Comparison of ENCODE assay signal across 22 cellular contexts in genomic region chr13:88031980-88032562, GRCh38.
A peak's percentile ranks its signal among the peaks of the same experiment; 100 is the strongest.
DNase-seq lines count a peak whose midpoint lies in the region; ATAC-seq and TF ChIP-seq lines count a peak whose summit lies in the region.
"Had no signal": no experiment of that assay in that cellular context is flagged by ENCODE, and none has a peak within 500 bp of the region (broad histone marks: within the 10 kb centered on the region; RNA-seq: fewer than 3 reads in every experiment).

No MANE protein-coding gene starts in this region.

- H3K9me3 Mint-ChIP-seq in activated naive CD4-positive, alpha-beta T cell treated with anti-CD3 and anti-CD28 coated beads, Interleukin-2, amount 50 U/mL, for 72 hours, result peaks cover 0 to 3% of the 10 kb centered on the region in 2 donors
- H3K9me3 Mint-ChIP-seq: activated T-cell treated with anti-CD3 and anti-CD28 coated beads, Interleukin-2, amount 50 U/mL, for 4 hours; natural killer cell treated with Interleukin-12 subunit alpha and Interleukin-12 subunit beta and Interleukin-15 and Interleukin-18, amount 100 ng/mL, for 72 hours had no signal

- DNase-seq in HS-5 (ENCODE audit: low read depth), result peak; percentile 49
- no peak for DNase-seq in RWPE2 (ENCODE audit: low spot score)
- DNase-seq in fibroblast of mammary gland (ENCODE audit: low read depth), result peak; percentile 50
- no peak for DNase-seq in activated naive CD4-positive, alpha-beta T cell treated with anti-CD3 and anti-CD28 coated beads, Interleukin-2, amount 50 U/mL, for 72 hours (ENCODE audit: low spot score in 2 of 2)
- no peak for DNase-seq in stimulated activated CD4-positive, alpha-beta T cell treated with anti-CD3 and anti-CD28 coated beads, Interleukin-2, amount 100 ng/mL, for 24 hours
- DNase-seq in NCI-H748 (lab: John Stamatoyannopoulos, UW; ENCODE audit: unreplicated experiment), result no peak
- no peak for DNase-seq in NCI-H1436 (lab: John Stamatoyannopoulos, UW)
- DNase-seq: activated CD8-positive, alpha-beta T cell treated with anti-CD3 and anti-CD28 coated beads, Interleukin-2, amount 10 ng/mL, durations not matched to agents 7 days and 5 days; activated T-cell treated with anti-CD3 and anti-CD28 coated beads, Interleukin-2, amount 50 U/mL, for 4 hours; heart right ventricle; islet precursor cell; MM.1S; NCI-H526; psoas muscle; SJCRH30; T-helper 2 cell had no signal

- TF ChIP-seq CTCF in RWPE2 (IDR thresholded peaks at IDR 0.05; ENCODE audit: poor library complexity, severe bottlenecking) (no peak), fibroblast of mammary gland (conservative IDR thresholded peaks at IDR 0.05; ENCODE audit: control insufficient read depth, insufficient read depth, low read depth, low read length) (no peak)

- no peaks in the 10 kb centered on the region for H3K36me3 Mint-ChIP-seq in activated naive CD4-positive, alpha-beta T cell treated with anti-CD3 and anti-CD28 coated beads, Interleukin-2, amount 50 U/mL, for 72 hours
- H3K36me3 Mint-ChIP-seq: activated naive CD8-positive, alpha-beta T cell; natural killer cell treated with Interleukin-12 subunit alpha and Interleukin-12 subunit beta and Interleukin-15 and Interleukin-18, amount 100 ng/mL, for 72 hours had no signal

- peak overlapping the region; percentile 51 for H3K27ac ChIP-seq in RWPE2 (ENCODE audit: poor library complexity, severe bottlenecking)
- H3K27ac ChIP-seq: BLaER1, cardiac muscle cell, heart right ventricle, psoas muscle, SJCRH30 had no signal

- H3K27me3 ChIP-seq in RWPE2 (ENCODE audit: insufficient read depth, poor library complexity, severe bottlenecking), result no peaks in the 10 kb centered on the region
- H3K27me3 ChIP-seq: BLaER1, cardiac muscle cell, heart right ventricle, SJCRH30 had no signal

- no peaks in the 10 kb centered on the region for H3K36me3 ChIP-seq in RWPE2 (ENCODE audit: low read depth)
- H3K36me3 ChIP-seq: BLaER1, cardiac muscle cell, heart right ventricle, SJCRH30 had no signal

- H3K9me3 ChIP-seq in RWPE2 (ENCODE audit: severe bottlenecking), result no peaks in the 10 kb centered on the region
- H3K9me3 ChIP-seq: BLaER1, heart right ventricle, psoas muscle, SJCRH30 had no signal

- H3K27ac Mint-ChIP-seq in activated naive CD4-positive, alpha-beta T cell treated with anti-CD3 and anti-CD28 coated beads, Interleukin-2, amount 50 U/mL, for 72 hours, result no peak overlapping the region
- H3K27ac Mint-ChIP-seq: activated CD8-positive, alpha-beta T cell treated with anti-CD3 and anti-CD28 coated beads, Interleukin-2, amount 10 ng/mL, durations not matched to agents 7 days and 5 days; activated naive CD8-positive, alpha-beta T cell; natural killer cell treated with Interleukin-12 subunit alpha and Interleukin-12 subunit beta and Interleukin-15 and Interleukin-18, amount 100 ng/mL, for 72 hours had no signal

- ATAC-seq in RWPE2 (ENCODE audit: low read depth), result peak; percentile 73
- no peak for ATAC-seq in activated naive CD4-positive, alpha-beta T cell treated with anti-CD3 and anti-CD28 coated beads, Interleukin-2, amount 50 U/mL, for 72 hours
- ATAC-seq: activated CD8-positive, alpha-beta T cell treated with anti-CD3 and anti-CD28 coated beads, Interleukin-2, amount 10 ng/mL, durations not matched to agents 7 days and 5 days; activated T-cell treated with anti-CD3 and anti-CD28 coated beads, Interleukin-2, amount 50 U/mL, for 4 hours; heart right ventricle; HepG2; psoas muscle had no signal

- H3K4me3 ChIP-seq in RWPE2 (ENCODE audit: severe bottlenecking) (no peak overlapping the region), fibroblast of mammary gland (ENCODE audit: control insufficient read depth, low read depth, low read length) (no peak overlapping the region)
- H3K4me3 ChIP-seq: BLaER1, cardiac muscle cell, heart right ventricle, psoas muscle, SJCRH30, smooth muscle cell had no signal

- H3K4me1 ChIP-seq in RWPE2 (ENCODE audit: insufficient read depth, poor library complexity, severe bottlenecking), result peaks cover 16% of the 10 kb centered on the region
- H3K4me1 ChIP-seq: BLaER1, heart right ventricle, psoas muscle, SJCRH30 had no signal

Comparison
In these comparisons a context has a peak if more than half of its experiments do, and no peak if none do; other contexts are left out.
1. DNase-seq: peak in HS-5 (single experiment) and fibroblast of mammary gland (single experiment); none in RWPE2 (single experiment), activated naive CD4-positive, alpha-beta T cell treated with anti-CD3 and anti-CD28 coated beads, Interleukin-2, amount 50 U/mL, for 72 hours (0 of 2), stimulated activated CD4-positive, alpha-beta T cell treated with anti-CD3 and anti-CD28 coated beads, Interleukin-2, amount 100 ng/mL, for 24 hours (0 of 2), NCI-H748 (single experiment) and NCI-H1436 (single experiment).